23 cellular contexts compared by ENCODE assay signal in genomic region chr4:73178389-73178788, GRCh38.
A peak's percentile ranks its signal among the peaks of the same experiment; 100 is the strongest.
DNase-seq lines count a peak whose midpoint lies in the region; ATAC-seq, FAIRE-seq and TF ChIP-seq lines count a peak whose summit lies in the region.
"Had no signal": no experiment of that assay in that cellular context is flagged by ENCODE, and none has a peak within 500 bp of the region (broad histone marks: within the 10 kb centered on the region; RNA-seq: fewer than 3 reads in every experiment).

No MANE protein-coding gene starts in this region.

- H3K4me2 ChIP-seq in HepG2 (ENCODE audit: low read depth, low read length) = no peak overlapping the region
- peak overlapping the region; percentile 75 for H3K4me2 ChIP-seq in OCI-LY3 (ENCODE audit: low read length)
- H3K4me2 ChIP-seq: A549; BLaER1 treated with 17β-estradiol and CSF1 and Interleukin-3, amounts not matched to agents 10 nM and 100 nM had no signal

- H3K4me3 ChIP-seq in HepG2 (replicated peaks in 1 of 3; ENCODE audit: insufficient read depth in 1 of 3, low read depth in 2 of 3, low read length in 3 of 3) (no peak overlapping the region), right lobe of liver (no peak overlapping the region), OCI-LY3 (ENCODE audit: low read length) (peak overlapping the region; percentile 55), psoas muscle (no peak overlapping the region), tibial artery (no peak overlapping the region)
- H3K4me3 ChIP-seq: A549; BLaER1 treated with 17β-estradiol and CSF1 and Interleukin-3, amounts not matched to agents 10 nM and 100 nM; GM23248 had no signal

- H3K27me3 ChIP-seq in HepG2 (ENCODE audit: control insufficient read depth in 1 of 2, insufficient read depth in 2 of 2, low read length in 2 of 2) (no peaks in the 10 kb centered on the region), right lobe of liver (no peaks in the 10 kb centered on the region), OCI-LY3 (ENCODE audit: low read depth, low read length) (no peaks in the 10 kb centered on the region), psoas muscle (ENCODE audit: insufficient read depth in 3 of 3, low read length in 2 of 3) (no peaks in the 10 kb centered on the region), tibial artery (no peaks in the 10 kb centered on the region)
- H3K27me3 ChIP-seq: BE2C; BLaER1 treated with 17β-estradiol and CSF1 and Interleukin-3, amounts not matched to agents 10 nM and 100 nM had no signal

- no peak for TF ChIP-seq POLR2A in HepG2 (IDR thresholded peaks at IDR 0.05; ENCODE audit: insufficient read depth in 1 of 2, low read depth in 2 of 2, low read length in 2 of 2)
- no peak for TF ChIP-seq POLR2A in right lobe of liver (IDR thresholded peaks at IDR 0.05)

- H3K4me1 ChIP-seq in HepG2 (ENCODE audit: insufficient read depth, low read length) (peaks cover 12% of the 10 kb centered on the region), right lobe of liver (peaks cover 0 to 10% (median 0%) of the 10 kb centered on the region in 4 donors), OCI-LY3 (ENCODE audit: low read length) (peaks cover 32% of the 10 kb centered on the region), psoas muscle (peaks cover 44% of the 10 kb centered on the region), tibial artery (peaks cover 0 to 26% (median 0%) of the 10 kb centered on the region in 4 donors)
- H3K4me1 ChIP-seq: A549, BE2C had no signal

- TF ChIP-seq RAD21 in HepG2 (CRISPR knock-in tag; IDR thresholded peaks at IDR 0.05) = no peak

- BruUV-seq in HepG2 (replicated peaks; lab: Mats Ljungman, UMichigan) = no TSS peak

- CTCF ChIA-PET in HepG2 (lab: Yijun Ruan, JAX; ENCODE audit: low intra/inter-chr PET ratio, low total read pairs) = no interaction called here

- POLR2A ChIA-PET in HepG2 (lab: Yijun Ruan, JAX) = no interaction called here

- no peak overlapping the region for H3K27ac ChIP-seq in HepG2 (ENCODE audit: extremely low read length, insufficient read depth, low read length)
- H3K27ac ChIP-seq in right lobe of liver = no peak overlapping the region
- peak overlapping the region; percentile 35 for H3K27ac ChIP-seq in OCI-LY3 (ENCODE audit: low read length)
- H3K27ac ChIP-seq in psoas muscle = peak overlapping the region; percentile 38
- no peak overlapping the region for H3K27ac ChIP-seq in tibial artery
- H3K27ac ChIP-seq: A549; BLaER1 treated with 17β-estradiol and CSF1 and Interleukin-3, amounts not matched to agents 10 nM and 100 nM; GM23248 had no signal

- ATAC-seq in HepG2 = no peak
- no peak for ATAC-seq in right lobe of liver
- no peak for ATAC-seq in psoas muscle
- ATAC-seq: A549 had no signal

- 96% methylated on average over 5 of the region's 5 CpGs for WGBS in HepG2 (ENCODE audit: low lambda C conversion rate)
- 81% methylated on average over 5 of the region's 5 CpGs for WGBS in right lobe of liver (ENCODE audit: insufficient coverage, low coverage, low lambda C conversion rate, missing lambda C conversion rate)
- 87 to 93% (median 87%) methylated on average over 5 of the region's 5 CpGs for WGBS in psoas muscle, 3 donors

- H3K9me3 ChIP-seq in HepG2 (ENCODE audit: low read length) = no peaks in the 10 kb centered on the region
- no peaks in the 10 kb centered on the region for H3K9me3 ChIP-seq in right lobe of liver
- H3K9me3 ChIP-seq in OCI-LY3 (ENCODE audit: insufficient read depth, low read length) = no peaks in the 10 kb centered on the region
- H3K9me3 ChIP-seq in psoas muscle = no peaks in the 10 kb centered on the region
- no peaks in the 10 kb centered on the region for H3K9me3 ChIP-seq in tibial artery
- H3K9me3 ChIP-seq: A549, BE2C had no signal

- H3K36me3 ChIP-seq in HepG2 (replicated peaks in 1 of 2; ENCODE audit: control insufficient read depth in 1 of 2, insufficient read depth in 2 of 2, low read length in 2 of 2) = peaks cover 7 to 37% of the 10 kb centered on the region in 2 experiments
- peaks cover 0 to 2% (median 0%) of the 10 kb centered on the region in 4 donors for H3K36me3 ChIP-seq in right lobe of liver
- H3K36me3 ChIP-seq in OCI-LY3 (replicated peaks; ENCODE audit: low read depth, low read length) = peaks cover 21% of the 10 kb centered on the region
- peaks cover 2 to 27% of the 10 kb centered on the region in 2 donors for H3K36me3 ChIP-seq in psoas muscle (ENCODE audit: insufficient read depth in 1 of 2, low read depth in 1 of 2)
- peaks cover 7 to 15% (median 15%) of the 10 kb centered on the region in 3 donors for H3K36me3 ChIP-seq in tibial artery

- H2AFZ ChIP-seq in HepG2 (ENCODE audit: low read length) (no peak overlapping the region), OCI-LY3 (ENCODE audit: low read depth, low read length) (no peak overlapping the region)
- H2AFZ ChIP-seq: GM23248 had no signal

- H3K79me2 ChIP-seq in HepG2 (ENCODE audit: insufficient read depth, low read length) (peaks cover 74% of the 10 kb centered on the region), OCI-LY3 (ENCODE audit: low read length) (peaks cover 94% of the 10 kb centered on the region)

- FAIRE-seq in HepG2 (lab: Jason Lieb, UNC) = no peak
- FAIRE-seq: A549, GM12892, H1 had no signal

- DNase-seq in HepG2 (ENCODE audit: low spot score) = no peak
- no peak for DNase-seq in right lobe of liver
- no peak for DNase-seq in psoas muscle
- DNase-seq in GDM1 (lab: John Stamatoyannopoulos, UW) = no peak
- DNase-seq in tibial artery = no peak
- no peak for DNase-seq in activated naive CD4-positive, alpha-beta T cell (lab: John Stamatoyannopoulos, UW)
- DNase-seq: 8988T; ACHN; AML-193; BE2C; CD4-positive, alpha-beta T cell; CD8-positive, alpha-beta memory T cell; DMS 273 treated with DMSO at 0.1 percent for 48 hours; DMS79 treated with DMSO at 0.1 percent for 48 hours; GM23248; H7; HCEC 1CT; HFFc6 had no signal

- intact Hi-C loops in HepG2 (cut with micrococcal nuclease; ENCODE audit: unreplicated experiment) = no loop called here
- intact Hi-C loops in right lobe of liver (cut with DNase I) = no loop called here
- intact Hi-C loops in psoas muscle (cut with DNase I) = no loop called here
- intact Hi-C loops in tibial artery (cut with DNase I; ENCODE audit: low total_unique reads) = no loop called here

- in situ Hi-C loops in HepG2 (cut with HindIII; ENCODE audit: extremely low pct_ligation_motif_present, low pct_unique_long_range_greater_than_20kb) = no loop called here

- H4K20me1 ChIP-seq in HepG2 (ENCODE audit: insufficient read depth, low read length) = peaks cover 7% of the 10 kb centered on the region
- peaks cover 36% of the 10 kb centered on the region for H4K20me1 ChIP-seq in OCI-LY3 (ENCODE audit: insufficient read depth, low read length)

- TF ChIP-seq CTCF in HepG2 (CRISPR knock-in tag; IDR thresholded peaks at IDR 0.05) (no peak), right lobe of liver (IDR thresholded peaks at IDR 0.05) (no peak), OCI-LY3 (IDR thresholded peaks at IDR 0.05; ENCODE audit: low read depth, low read length) (no peak), psoas muscle (IDR thresholded peaks at IDR 0.05) (no peak), tibial artery (IDR thresholded peaks at IDR 0.05) (no peak)

- H3K9ac ChIP-seq in HepG2 (ENCODE audit: insufficient read depth, low read depth, low read length) = no peak overlapping the region
- peak overlapping the region; percentile 31 for H3K9ac ChIP-seq in OCI-LY3 (ENCODE audit: low read length)
- H3K9ac ChIP-seq: BLaER1 treated with 17β-estradiol and CSF1 and Interleukin-3, amounts not matched to agents 10 nM and 100 nM; GM23248 had no signal

- TF ChIP-seq EP300 in HepG2 (IDR thresholded peaks at IDR 0.05; ENCODE audit: low read depth in 2 of 2, low read length in 2 of 2) = no peak
- no peak for TF ChIP-seq EP300 in HepG2 (CRISPR knock-in tag; IDR thresholded peaks at IDR 0.05; ENCODE audit: borderline replicate concordance)

TF ChIP-seq in HepG2, 621 proteins besides CTCF, POLR2A, EP300 and RAD21 (continues in another document):
- TF ChIP-seq, protein P1, sequence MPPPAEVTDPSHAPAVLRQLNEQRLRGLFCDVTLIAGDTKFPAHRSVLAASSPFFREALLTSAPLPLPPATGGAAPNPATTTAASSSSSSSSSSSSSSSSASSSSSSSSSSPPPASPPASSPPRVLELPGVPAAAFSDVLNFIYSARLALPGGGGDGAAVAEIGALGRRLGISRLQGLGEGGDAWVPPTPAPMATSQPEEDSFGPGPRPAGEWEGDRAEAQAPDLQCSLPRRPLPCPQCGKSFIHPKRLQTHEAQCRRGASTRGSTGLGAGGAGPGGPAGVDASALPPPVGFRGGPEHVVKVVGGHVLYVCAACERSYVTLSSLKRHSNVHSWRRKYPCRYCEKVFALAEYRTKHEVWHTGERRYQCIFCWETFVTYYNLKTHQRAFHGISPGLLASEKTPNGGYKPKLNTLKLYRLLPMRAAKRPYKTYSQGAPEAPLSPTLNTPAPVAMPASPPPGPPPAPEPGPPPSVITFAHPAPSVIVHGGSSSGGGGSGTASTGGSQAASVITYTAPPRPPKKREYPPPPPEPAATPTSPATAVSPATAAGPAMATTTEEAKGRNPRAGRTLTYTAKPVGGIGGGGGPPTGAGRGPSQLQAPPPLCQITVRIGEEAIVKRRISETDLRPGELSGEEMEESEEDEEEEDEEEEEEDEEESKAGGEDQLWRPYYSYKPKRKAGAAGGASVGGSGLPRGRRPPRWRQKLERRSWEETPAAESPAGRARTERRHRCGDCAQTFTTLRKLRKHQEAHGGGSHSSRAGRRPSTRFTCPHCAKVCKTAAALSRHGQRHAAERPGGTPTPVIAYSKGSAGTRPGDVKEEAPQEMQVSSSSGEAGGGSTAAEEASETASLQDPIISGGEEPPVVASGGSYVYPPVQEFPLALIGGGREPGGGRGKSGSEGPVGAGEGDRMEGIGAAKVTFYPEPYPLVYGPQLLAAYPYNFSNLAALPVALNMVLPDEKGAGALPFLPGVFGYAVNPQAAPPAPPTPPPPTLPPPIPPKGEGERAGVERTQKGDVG (CRISPR knock-in tag; IDR thresholded peaks at IDR 0.05; ENCODE audit: borderline replicate concordance) = no peak
- TF ChIP-seq SP5 (CRISPR knock-in tag; IDR thresholded peaks at IDR 0.05; ENCODE audit: borderline replicate concordance, low read depth) (no peak), SCMH1 (CRISPR knock-in tag; IDR thresholded peaks at IDR 0.05; ENCODE audit: borderline replicate concordance) (no peak), ZNF576 (CRISPR knock-in tag; IDR thresholded peaks at IDR 0.05) (no peak), ZNF557 (CRISPR knock-in tag; IDR thresholded peaks at IDR 0.05) (no peak), MAFK (conservative IDR thresholded peaks at IDR 0.05 in 1 of 2, IDR thresholded peaks at IDR 0.05 in 1 of 2; ENCODE audit: low read length in 2 of 2) (peak; percentile 40 to 63; a peak in 3 of 4 replicates), MAX (IDR thresholded peaks at IDR 0.05) (no peak), MAFF (IDR thresholded peaks at IDR 0.05; ENCODE audit: low read depth, low read length) (peak; percentile 26; the same call in 1 of the 2 replicates), ARID2 (CRISPR knock-in tag; IDR thresholded peaks at IDR 0.05; ENCODE audit: borderline replicate concordance) (no peak)

Comparison
In these comparisons a context has a peak if more than half of its experiments do, and no peak if none do; other contexts are left out.
1. H3K27ac ChIP-seq: peak in OCI-LY3 (single experiment) and psoas muscle (single experiment); none in HepG2 (single experiment), right lobe of liver (0 of 3) and tibial artery (0 of 2).